ENCODE assay signal across 1 cellular context in the genomic region with DNA sequence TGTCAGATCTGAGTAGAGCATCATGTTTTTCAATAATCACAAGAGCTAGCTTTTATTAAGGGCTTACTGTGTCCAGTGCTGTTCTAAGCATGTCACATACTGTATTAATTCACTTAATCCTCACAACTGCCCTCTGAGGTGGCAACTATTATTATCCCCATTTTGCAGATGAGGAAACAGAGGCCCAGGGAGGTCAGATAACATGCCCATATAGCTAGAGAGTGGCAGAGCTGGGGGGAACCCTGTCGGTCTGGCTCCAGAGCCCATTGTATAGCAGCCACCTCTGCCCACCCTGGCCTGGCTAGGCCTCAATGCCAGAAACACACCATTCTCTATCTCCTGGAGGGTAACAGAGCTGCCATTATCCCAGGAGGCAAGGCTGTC.
TF ChIP-seq lines count a peak whose summit lies in the region.

No MANE protein-coding gene starts in this region.

TF ChIP-seq in endothelial cell of umbilical vein, 7 proteins besides CTCF, POLR2A, EP300 and RAD21 (continued from another document):
- TF ChIP-seq GATA2 (IDR thresholded peaks at IDR 0.05; ENCODE audit: insufficient read depth, insufficient read length, low read depth, low read length) (no peak), MAX (IDR thresholded peaks at IDR 0.05; ENCODE audit: insufficient read depth, insufficient read length) (no peak), FOS (IDR thresholded peaks at IDR 0.05; ENCODE audit: borderline replicate concordance, insufficient read depth, low read length) (no peak), POLR2AphosphoS5 (IDR thresholded peaks at IDR 0.05; ENCODE audit: insufficient read depth, low read depth, low read length) (no peak)
